23 cellular contexts compared by ENCODE assay signal in the genomic region with DNA sequence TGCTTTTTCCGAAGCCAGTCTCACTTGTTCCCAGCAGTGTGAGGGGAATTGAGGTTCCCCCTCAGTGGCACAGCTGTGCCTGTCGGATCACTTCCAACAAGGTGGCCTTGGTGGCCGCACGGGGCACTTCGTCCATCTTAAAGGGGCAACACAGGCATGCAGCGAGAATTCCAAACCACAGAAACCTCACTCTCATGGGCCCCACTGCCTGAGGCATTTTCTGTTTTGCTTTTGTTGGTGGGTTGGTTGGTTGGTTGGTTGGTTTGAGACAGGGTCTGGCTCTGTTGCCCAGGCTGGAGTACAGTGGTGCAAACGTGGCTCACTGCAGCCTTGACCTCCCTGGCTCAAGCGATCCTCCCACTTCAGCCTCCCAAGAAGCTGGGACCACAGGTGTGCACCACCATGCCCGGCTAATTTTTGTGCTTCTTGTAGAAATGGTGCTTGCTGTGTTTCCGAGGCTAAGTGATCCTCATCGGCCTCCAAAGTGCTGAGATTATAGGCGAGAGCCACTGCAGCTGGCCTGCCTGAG.
"Had no signal": no experiment of that assay in that cellular context is flagged by ENCODE, and none has a peak within 500 bp of the region (broad histone marks: within the 10 kb centered on the region; RNA-seq: fewer than 3 reads in every experiment).

No MANE protein-coding gene starts in this region.

- H3K27me3 ChIP-seq: hepatocyte, right atrium auricular region, testis, vagina had no signal

- H3K36me3 ChIP-seq: prostate gland, vagina had no signal

- H3K4me3 ChIP-seq: hepatocyte, left ventricle myocardium inferior, prostate gland, right atrium auricular region, testis, vagina had no signal

- H3K9me3 ChIP-seq: left ventricle myocardium inferior, prostate gland, right atrium auricular region, testis, vagina had no signal

- H3K27ac Mint-ChIP-seq: activated naive CD4-positive, alpha-beta T cell treated with anti-CD3 and anti-CD28 coated beads for 36 hours; activated T-cell treated with anti-CD3 and anti-CD28 coated beads, Interleukin-2, amount 50 U/mL, for 72 hours; immature natural killer cell; mesothelial cell of epicardium; naive thymus-derived CD8-positive, alpha-beta T cell; T-helper 17 cell had no signal

- ATAC-seq: activated T-cell treated with anti-CD3 and anti-CD28 coated beads, Interleukin-2, amount 50 U/mL, for 72 hours; naive thymus-derived CD8-positive, alpha-beta T cell; stimulated activated naive CD8-positive, alpha-beta T cell treated with anti-CD3 and anti-CD28 coated beads, Interleukin-15, amount 100 ng/mL, for 72 hours; T-helper 17 cell had no signal

- H3K4me3 Mint-ChIP-seq: activated naive CD4-positive, alpha-beta T cell treated with anti-CD3 and anti-CD28 coated beads for 36 hours; activated naive CD8-positive, alpha-beta T cell treated with anti-CD3 and anti-CD28 coated beads, Interleukin-2, amount 10 ng/mL, durations not matched to agents 7 days and 5 days; activated T-cell treated with anti-CD3 and anti-CD28 coated beads, Interleukin-2, amount 50 U/mL, for 72 hours; immature natural killer cell; mesothelial cell of epicardium; naive thymus-derived CD8-positive, alpha-beta T cell; stimulated activated naive CD8-positive, alpha-beta T cell treated with anti-CD3 and anti-CD28 coated beads, Interleukin-15, amount 100 ng/mL, for 72 hours; T-helper 17 cell had no signal

- H3K4me2 ChIP-seq: hepatocyte had no signal

- H3K9me3 Mint-ChIP-seq: activated naive CD4-positive, alpha-beta T cell treated with anti-CD3 and anti-CD28 coated beads for 36 hours; mesothelial cell of epicardium had no signal

- H3K27ac ChIP-seq: hepatocyte, left ventricle myocardium inferior, prostate gland, right atrium auricular region, testis, vagina had no signal

- DNase-seq: activated CD4-positive, alpha-beta T cell treated with anti-CD3 and anti-CD28 coated beads for 4 hours; activated CD4-positive, alpha-beta T cell treated with anti-CD3 and anti-CD28 coated beads, Interleukin-2, amount 50 U/mL, for 48 hours; activated CD4-positive, CD25-positive, alpha-beta regulatory T cell; activated effector memory CD4-positive, alpha-beta T cell treated with Interleukin-2 at 50 U/mL for 16 hours; activated naive CD4-positive, alpha-beta T cell treated with anti-CD3 and anti-CD28 coated beads for 36 hours; activated naive CD8-positive, alpha-beta T cell treated with anti-CD3 and anti-CD28 coated beads, Interleukin-2, amount 10 ng/mL, durations not matched to agents 7 days and 5 days; activated T-cell treated with anti-CD3 and anti-CD28 coated beads, Interleukin-2, amount 50 U/mL, for 72 hours; amniotic stem cell; cerebellar nuclear complex; cortex of kidney; immature natural killer cell; left ventricle myocardium inferior; naive thymus-derived CD8-positive, alpha-beta T cell; stimulated activated CD4-positive, alpha-beta T cell treated with anti-CD3 and anti-CD28 coated beads, Interleukin-12 subunit alpha, Interleukin-12 subunit beta, amount 100 ng/mL, for 4 hours; stimulated activated naive CD8-positive, alpha-beta T cell treated with anti-CD3 and anti-CD28 coated beads, Interleukin-15, amount 100 ng/mL, for 72 hours; T-helper 17 cell; testis; trophoblast cell had no signal

- H2AFZ ChIP-seq: hepatocyte had no signal
